In the genomic region with DNA sequence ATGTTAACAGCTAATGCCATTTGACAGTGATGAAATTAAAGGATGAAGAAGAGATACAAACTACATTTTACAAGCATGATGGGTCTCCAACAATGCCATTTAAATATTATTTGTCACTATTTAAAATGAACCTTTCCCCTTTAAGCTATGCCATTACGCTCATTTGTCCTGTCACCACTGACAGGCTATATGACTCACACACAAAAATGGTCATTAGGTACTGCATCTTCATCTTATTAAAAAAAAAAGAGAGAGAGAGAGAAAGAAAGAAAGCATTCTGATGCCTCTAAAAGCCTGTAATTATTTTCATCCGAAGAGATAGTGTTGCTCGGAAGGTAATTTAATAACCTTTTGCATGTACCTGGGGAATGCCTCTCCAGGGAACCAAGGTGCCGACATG, we compare ENCODE assay signal across 21 cellular contexts.
"Had no signal": no experiment of that assay in that cellular context is flagged by ENCODE, and none has a peak within 500 bp of the region (broad histone marks: within the 10 kb centered on the region; RNA-seq: fewer than 3 reads in every experiment).

No MANE protein-coding gene starts in this region.

- H3K4me1 Mint-ChIP-seq: activated CD4-positive, alpha-beta memory T cell treated with anti-CD3 and anti-CD28 coated beads, Interleukin-2, amount 10 ng/mL, durations not matched to agents 7 days and 5 days; activated CD8-positive, alpha-beta memory T cell treated with anti-CD3 and anti-CD28 coated beads, Interleukin-2, amount 10 ng/mL, durations not matched to agents 7 days and 5 days had no signal

- DNase-seq: activated CD4-positive, alpha-beta memory T cell treated with anti-CD3 and anti-CD28 coated beads, Interleukin-2, amount 10 ng/mL, durations not matched to agents 7 days and 5 days; activated CD4-positive, alpha-beta T cell treated with anti-CD3 and anti-CD28 coated beads for 48 hours; activated CD4-positive, CD25-positive, alpha-beta regulatory T cell; activated CD8-positive, alpha-beta memory T cell treated with anti-CD3 and anti-CD28 coated beads, Interleukin-2, amount 10 ng/mL, durations not matched to agents 7 days and 5 days; activated naive CD4-positive, alpha-beta T cell treated with Interleukin-2 at 50 U/mL for 16 hours; activated T-cell treated with anti-CD3 and anti-CD28 coated beads, Interleukin-2, amount 50 U/mL, for 1 hour; anterior cingulate cortex; brain microvascular endothelial cell; erythroblast; foreskin melanocyte; heart left ventricle; left lung; midbrain; nephron progenitor cell; stimulated activated naive B cell treated with anti-CD40 and anti-IgM and Interleukin-4, amounts not matched to agents 10 μg/mL and 1 μg/mL and 100 μg/mL, for 72 hours; thyroid gland; uterus had no signal

- H3K27ac ChIP-seq: brain microvascular endothelial cell, coronary artery, heart left ventricle, left lung, thyroid gland, uterus had no signal

- H3K27ac Mint-ChIP-seq: activated CD4-positive, alpha-beta memory T cell treated with anti-CD3 and anti-CD28 coated beads, Interleukin-2, amount 10 ng/mL, durations not matched to agents 7 days and 5 days; activated CD8-positive, alpha-beta memory T cell treated with anti-CD3 and anti-CD28 coated beads, Interleukin-2, amount 10 ng/mL, durations not matched to agents 7 days and 5 days; activated T-helper 2 cell treated with anti-CD3 and anti-CD28 coated beads, Interferon-gamma antibody, Interleukin-2, Interleukin-4, amounts not matched to agents 10 μg/mL and 5 μg/mL and 100 μg/mL, durations not matched to agents 14 hours and 24 hours and 36 hours; nephron progenitor cell; progenitor cell of endocrine pancreas; stimulated activated naive B cell treated with anti-CD40 and anti-IgM and Interleukin-4, amounts not matched to agents 10 μg/mL and 1 μg/mL and 100 μg/mL, for 72 hours had no signal

- H3K27me3 ChIP-seq: brain microvascular endothelial cell, heart left ventricle, left lung, thyroid gland, uterus had no signal

- H3K4me3 Mint-ChIP-seq: activated CD4-positive, alpha-beta memory T cell treated with anti-CD3 and anti-CD28 coated beads, Interleukin-2, amount 10 ng/mL, durations not matched to agents 7 days and 5 days; activated CD8-positive, alpha-beta memory T cell treated with anti-CD3 and anti-CD28 coated beads, Interleukin-2, amount 10 ng/mL, durations not matched to agents 7 days and 5 days; central memory CD8-positive, alpha-beta T cell; nephron progenitor cell; stimulated activated naive B cell treated with anti-CD40 and anti-IgM and Interleukin-4, amounts not matched to agents 10 μg/mL and 1 μg/mL and 100 μg/mL, for 72 hours had no signal

- ATAC-seq: activated CD8-positive, alpha-beta memory T cell treated with anti-CD3 and anti-CD28 coated beads, Interleukin-2, amount 10 ng/mL, durations not matched to agents 7 days and 5 days; heart left ventricle; left lung; stimulated activated naive B cell treated with anti-CD40 and anti-IgM and Interleukin-4, amounts not matched to agents 10 μg/mL and 1 μg/mL and 100 μg/mL, for 72 hours had no signal

- H3K27me3 Mint-ChIP-seq: activated CD4-positive, alpha-beta memory T cell treated with anti-CD3 and anti-CD28 coated beads, Interleukin-2, amount 10 ng/mL, durations not matched to agents 7 days and 5 days; activated CD8-positive, alpha-beta memory T cell treated with anti-CD3 and anti-CD28 coated beads, Interleukin-2, amount 10 ng/mL, durations not matched to agents 7 days and 5 days; central memory CD8-positive, alpha-beta T cell; progenitor cell of endocrine pancreas; stimulated activated naive B cell treated with anti-CD40 and anti-IgM and Interleukin-4, amounts not matched to agents 10 μg/mL and 1 μg/mL and 100 μg/mL, for 72 hours had no signal

- H3K4me3 ChIP-seq: coronary artery, heart left ventricle, left lung, thyroid gland, uterus had no signal

- H3K36me3 ChIP-seq: brain microvascular endothelial cell, heart left ventricle, left lung, thyroid gland, uterus had no signal

- H3K4me1 ChIP-seq: heart left ventricle, left lung, thyroid gland, uterus had no signal

- H3K9me3 ChIP-seq: heart left ventricle, left lung, thyroid gland, uterus had no signal

- H3K9me3 Mint-ChIP-seq: activated CD4-positive, alpha-beta memory T cell treated with anti-CD3 and anti-CD28 coated beads, Interleukin-2, amount 10 ng/mL, durations not matched to agents 7 days and 5 days; activated T-helper 2 cell treated with anti-CD3 and anti-CD28 coated beads, Interferon-gamma antibody, Interleukin-2, Interleukin-4, amounts not matched to agents 10 μg/mL and 5 μg/mL and 100 μg/mL, durations not matched to agents 14 hours and 24 hours and 36 hours; central memory CD8-positive, alpha-beta T cell; nephron progenitor cell; stimulated activated naive B cell treated with anti-CD40 and anti-IgM and Interleukin-4, amounts not matched to agents 10 μg/mL and 1 μg/mL and 100 μg/mL, for 72 hours had no signal
